In the genomic region with DNA sequence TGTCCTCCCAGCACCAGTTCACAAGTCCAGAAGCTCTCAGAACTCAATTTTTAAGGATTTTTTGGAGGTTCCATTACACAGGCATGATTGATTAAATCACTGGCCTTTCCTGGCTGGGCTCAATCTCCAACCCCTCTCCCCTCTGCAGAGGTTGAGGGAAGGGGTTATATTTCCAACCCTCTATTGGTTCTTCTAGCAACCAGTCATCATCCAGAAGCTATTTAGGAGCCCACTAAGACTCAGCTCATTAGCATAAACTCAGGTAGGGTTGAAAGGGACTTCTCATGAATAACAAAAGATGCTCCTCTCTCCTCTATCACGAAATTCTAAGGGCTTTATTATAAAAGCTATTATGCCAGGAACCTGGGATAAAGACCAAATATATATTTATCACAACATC, we compare ENCODE assay signal across 19 cellular contexts. TPM values are rescaled to one million over a fixed set of nuclear protein-coding genes. Genes with fewer than 3 reads are reported as not detected.
DNase-seq lines count a peak whose midpoint lies in the region; ATAC-seq, FAIRE-seq and TF ChIP-seq lines count a peak whose summit lies in the region.
"Had no signal": no experiment of that assay in that cellular context is flagged by ENCODE, and none has a peak within 500 bp of the region (broad histone marks: within the 10 kb centered on the region; RNA-seq: fewer than 3 reads in every experiment).

No MANE protein-coding gene starts in this region.

- peak; percentile 62 for FAIRE-seq in GM19239 (lab: Jason Lieb, UNC)
- FAIRE-seq: D721Med, G401.6, GM12892, H54 had no signal

- no peaks in the 10 kb centered on the region for H3K36me3 ChIP-seq in transverse colon

- H3K27ac Mint-ChIP-seq in WTC11 (peak overlapping the region; percentile 34; the same call in 1 of the 2 replicates), neural crest cell (ENCODE audit: unreplicated experiment) (peak overlapping the region; percentile 35)
- H3K27ac Mint-ChIP-seq: CD8-positive, alpha-beta T cell had no signal

- ATAC-seq in WTC11: peak; percentile 100
- no peak for ATAC-seq in right cardiac atrium
- ATAC-seq: CD8-positive, alpha-beta T cell had no signal

- TF ChIP-seq EP300 in transverse colon (IDR thresholded peaks at IDR 0.05; ENCODE audit: low read depth): no peak

- POLR2A ChIA-PET in WTC11 (lab: Charles Lee): no interaction called here

- 82% methylated on average over 1 of the region's 1 CpG for WGBS in right cardiac atrium
- 91 to 100% methylated on average over 1 of the region's 1 CpG for WGBS in transverse colon (ENCODE audit: low coverage in 1 of 2), 2 donors

- H3K9me3 ChIP-seq in right cardiac atrium (ENCODE audit: control insufficient read depth, low read length): no peaks in the 10 kb centered on the region
- H3K9me3 ChIP-seq in transverse colon: peaks cover 3 to 4% of the 10 kb centered on the region in 2 donors

- TF ChIP-seq POLR2A in transverse colon (IDR thresholded peaks at IDR 0.05): no peak

- H3K9me3 Mint-ChIP-seq in WTC11: peaks cover 16% of the 10 kb centered on the region
- H3K9me3 Mint-ChIP-seq in neural crest cell: peaks cover 4% of the 10 kb centered on the region

- H3K27me3 Mint-ChIP-seq in WTC11 (ENCODE audit: low read depth) (no peaks in the 10 kb centered on the region), neural crest cell (ENCODE audit: low read depth) (no peaks in the 10 kb centered on the region)

- TF ChIP-seq CTCF in WTC11 (IDR thresholded peaks at IDR 0.05) (no peak), neural crest cell (conservative IDR thresholded peaks at IDR 0.05) (no peak), transverse colon (IDR thresholded peaks at IDR 0.05) (no peak)

- in situ Hi-C loops in transverse colon (cut with MboI; ENCODE audit: low pct_ligation_motif_present in 1 of 4, low pct_unique_long_range_greater_than_20kb in 1 of 4, low sequenced_read_pairs in 3 of 4): no loop called here

- H3K4me3 ChIP-seq in right cardiac atrium (ENCODE audit: low read length) (no peak overlapping the region), transverse colon (no peak overlapping the region)

- DNase-seq in GM19239 (ENCODE audit: insufficient read length, low spot score): no peak
- DNase-seq in WTC11 (ENCODE audit: low spot score): no peak
- DNase-seq in iPS DF 4.7 (ENCODE audit: extremely low read depth, low spot score): peak; percentile 19
- DNase-seq in neural crest cell (ENCODE audit: low read depth, low spot score): no peak
- DNase-seq in right cardiac atrium: no peak
- DNase-seq in NOMO-1 treated with dmso at 0.1 percent for 144 hours (lab: John Stamatoyannopoulos, UW; ENCODE audit: unreplicated experiment): no peak
- DNase-seq in transverse colon: no peak
- DNase-seq: CD8-positive, alpha-beta T cell; COR-L47; DMS153; DMS79 treated with DMSO at 0.1 percent for 48 hours; EL had no signal

- H3K27me3 ChIP-seq in right cardiac atrium (ENCODE audit: control insufficient read depth, insufficient read depth) (no peaks in the 10 kb centered on the region), transverse colon (no peaks in the 10 kb centered on the region)

- no peak overlapping the region for H3K27ac ChIP-seq in right cardiac atrium (ENCODE audit: low read length)
- no peak overlapping the region for H3K27ac ChIP-seq in transverse colon
- H3K27ac ChIP-seq: 22Rv1, HL-60 had no signal

- H3K4me1 Mint-ChIP-seq in WTC11 (peaks cover 11% of the 10 kb centered on the region), neural crest cell (no peaks in the 10 kb centered on the region)

- CTCF ChIA-PET in WTC11 (lab: Charles Lee): interaction anchor here (0.6 to 1.8 kb wide), 4 partner anchors 39 to 125 kb away, joined by 3 to 8 read pairs (median 4); no protein-coding TSS in a partner anchor

- H3K4me3 Mint-ChIP-seq in WTC11 (no peak overlapping the region), neural crest cell (no peak overlapping the region)
- H3K4me3 Mint-ChIP-seq: CD14-positive monocyte; CD8-positive, alpha-beta T cell had no signal

- peaks cover 15% of the 10 kb centered on the region for H3K36me3 Mint-ChIP-seq in WTC11
- H3K36me3 Mint-ChIP-seq in neural crest cell (ENCODE audit: low read depth): peaks cover 8% of the 10 kb centered on the region

- no peaks in the 10 kb centered on the region for H3K4me1 ChIP-seq in right cardiac atrium (ENCODE audit: control insufficient read depth, insufficient read depth, low read length)
- peaks cover 0 to 23% (median 7%) of the 10 kb centered on the region in 4 donors for H3K4me1 ChIP-seq in transverse colon

- intact Hi-C loops in right cardiac atrium (cut with DNase I): no loop called here
- intact Hi-C loops in transverse colon (cut with DNase I; ENCODE audit: low total_unique reads): no loop called here

TF ChIP-seq in WTC11, 78 proteins besides CTCF, POLR2A, EP300 and RAD21 (continues in another document):
- TF ChIP-seq ZBTB43 (CRISPR knock-in tag; IDR thresholded peaks at IDR 0.05): no peak
- TF ChIP-seq, protein P1, sequence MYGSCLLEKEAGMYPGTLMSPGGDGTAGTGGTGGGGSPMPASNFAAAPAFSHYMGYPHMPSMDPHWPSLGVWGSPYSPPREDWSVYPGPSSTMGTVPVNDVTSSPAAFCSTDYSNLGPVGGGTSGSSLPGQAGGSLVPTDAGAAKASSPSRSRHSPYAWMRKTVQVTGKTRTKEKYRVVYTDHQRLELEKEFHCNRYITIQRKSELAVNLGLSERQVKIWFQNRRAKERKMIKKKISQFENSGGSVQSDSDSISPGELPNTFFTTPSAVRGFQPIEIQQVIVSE (CRISPR knock-in tag; IDR thresholded peaks at IDR 0.05; ENCODE audit: borderline replicate concordance): no peak
- no peak for TF ChIP-seq SMAD3 (CRISPR knock-in tag; IDR thresholded peaks at IDR 0.05; ENCODE audit: borderline replicate concordance)
- no peak for TF ChIP-seq OVOL2 (CRISPR knock-in tag; IDR thresholded peaks at IDR 0.05; ENCODE audit: borderline replicate concordance)
- no peak for TF ChIP-seq E2F4 (CRISPR knock-in tag; IDR thresholded peaks at IDR 0.05; ENCODE audit: borderline replicate concordance, low read depth)
- no peak for TF ChIP-seq TP53 (CRISPR knock-in tag; IDR thresholded peaks at IDR 0.05)
- no peak for TF ChIP-seq ELF4 (CRISPR knock-in tag; IDR thresholded peaks at IDR 0.05; ENCODE audit: low read depth)
- no peak for TF ChIP-seq CBFB (CRISPR knock-in tag; IDR thresholded peaks at IDR 0.05; ENCODE audit: low read depth)
- TF ChIP-seq ZBTB21 (CRISPR knock-in tag; IDR thresholded peaks at IDR 0.05; ENCODE audit: borderline replicate concordance): no peak
- TF ChIP-seq ATF2 (CRISPR knock-in tag; IDR thresholded peaks at IDR 0.05; ENCODE audit: borderline replicate concordance, low read depth): no peak
- TF ChIP-seq, protein P2, sequence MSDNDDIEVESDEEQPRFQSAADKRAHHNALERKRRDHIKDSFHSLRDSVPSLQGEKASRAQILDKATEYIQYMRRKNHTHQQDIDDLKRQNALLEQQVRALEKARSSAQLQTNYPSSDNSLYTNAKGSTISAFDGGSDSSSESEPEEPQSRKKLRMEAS (CRISPR knock-in tag; IDR thresholded peaks at IDR 0.05): no peak
- no peak for TF ChIP-seq NR3C1 (CRISPR knock-in tag; conservative IDR thresholded peaks at IDR 0.05; ENCODE audit: low read depth)
- TF ChIP-seq ZNF121 (CRISPR knock-in tag; IDR thresholded peaks at IDR 0.05): no peak
- TF ChIP-seq ZNF263 (CRISPR knock-in tag; IDR thresholded peaks at IDR 0.05; ENCODE audit: low read depth): no peak

RNA-seq across cellular contexts. Expression of gene SPPL3, which starts 41.5 kb away (rescaled TPM):
- total RNA-seq in WTC11 (2021) (32.5 to 35.5 TPM (median 33.8 TPM) in 3 replicates), neural crest cell (56.8 and 65.1 TPM in 2 replicates), right cardiac atrium (10 to 100 TPM; 30.9 to 32.4 (median 31.7) TPM), transverse colon (10 to 100 TPM; 34.7 to 45.4 (median 41.6) TPM)
- 10.9 TPM for polyA plus RNA-seq in right cardiac atrium
